Comparison of ENCODE assay signal across 10 cellular contexts in the genomic region with DNA sequence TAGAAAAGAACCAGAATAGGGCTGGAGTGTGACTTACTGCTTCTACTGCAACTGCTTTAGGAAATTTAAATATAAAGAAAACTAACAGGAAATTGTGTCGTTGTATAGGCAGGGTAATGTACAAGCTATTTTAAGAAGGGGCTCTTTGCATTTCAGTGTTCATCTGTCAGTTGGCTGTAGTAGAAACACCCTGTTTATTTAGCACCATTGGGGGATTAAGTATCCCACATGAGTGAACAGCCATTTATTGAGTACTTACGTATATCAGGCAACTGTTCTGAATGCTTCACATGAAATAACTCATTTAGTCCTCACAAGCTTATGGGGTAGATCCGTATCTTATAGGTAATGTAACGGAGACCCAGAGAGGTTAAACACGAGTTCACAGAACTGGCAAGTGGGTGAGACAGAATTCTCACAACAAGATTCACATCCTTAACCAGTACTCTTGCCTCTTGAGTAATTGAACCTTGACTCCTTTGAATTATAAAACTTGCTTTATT. TPM values are rescaled to one million over a fixed set of nuclear protein-coding genes. Genes with fewer than 3 reads are reported as not detected.
DNase-seq lines count a peak whose midpoint lies in the region; ATAC-seq lines count a peak whose summit lies in the region.
"Had no signal": no experiment of that assay in that cellular context is flagged by ENCODE, and none has a peak within 500 bp of the region (broad histone marks: within the 10 kb centered on the region; RNA-seq: fewer than 3 reads in every experiment).

No MANE protein-coding gene starts in this region.

- DNase-seq in immature natural killer cell (peak; percentile 53 to 65 (median 59)), SKM-1 treated with dmso at 0.1 percent for 144 hours (lab: John Stamatoyannopoulos, UW; ENCODE audit: unreplicated experiment) (no peak), medulla oblongata (ENCODE audit: extremely low spot score) (no peak), SK-N-DZ (ENCODE audit: low spot score) (no peak), NCI-H1436 treated with DMSO at 0.1 percent for 48 hours (lab: John Stamatoyannopoulos, UW) (no peak)
- DNase-seq: anterior cingulate cortex, RPMI8226 had no signal

- peaks cover 85 to 92% of the 10 kb centered on the region in 2 donors for H3K4me1 Mint-ChIP-seq in immature natural killer cell

- peak overlapping the region; percentile 92 to 99 (median 95) for H3K27ac Mint-ChIP-seq in immature natural killer cell

- peaks cover 4 to 8% (median 5%) of the 10 kb centered on the region in 3 donors for H3K27me3 Mint-ChIP-seq in immature natural killer cell (ENCODE audit: low read depth in 3 of 3)

- peak overlapping the region; percentile 68 to 87 (median 76) for H3K4me3 Mint-ChIP-seq in immature natural killer cell

- no peaks in the 10 kb centered on the region for H3K9me3 Mint-ChIP-seq in immature natural killer cell

- no peaks in the 10 kb centered on the region for H3K36me3 Mint-ChIP-seq in immature natural killer cell

- ATAC-seq in GM18502 (IDR thresholded peaks at IDR 0.05; ENCODE audit: poor library complexity, unreplicated experiment) (peak; percentile 64), GM21390 (IDR thresholded peaks at IDR 0.05; ENCODE audit: unreplicated experiment) (peak; percentile 47), HG03442 (IDR thresholded peaks at IDR 0.05; ENCODE audit: unreplicated experiment) (peak; percentile 46)

RNA-seq across cellular contexts. Expression of a gene that starts 23.9 kb away (rescaled TPM):
- 10 to 100 TPM; 19.1 to 38.1 (median 24.6) TPM for polyA plus RNA-seq in immature natural killer cell
- polyA plus RNA-seq in SK-N-DZ (2014; cell fraction: cytosol; rRNA removed) = 9.9 and 10.7 TPM in 2 replicates
- polyA plus RNA-seq in SK-N-DZ (2014; cell fraction: nucleus; rRNA removed) = 23.8 and 27.4 TPM in 2 replicates

Comparison
In these comparisons a context has a peak if more than half of its experiments do, and no peak if none do; other contexts are left out.
1. DNase-seq: peak in immature natural killer cell (3 of 3); none in SKM-1 treated with dmso at 0.1 percent for 144 hours (single experiment), medulla oblongata (single experiment), SK-N-DZ (single experiment) and NCI-H1436 treated with DMSO at 0.1 percent for 48 hours (single experiment).
2. Peak in every context shown above with its lines, with median percentiles within 50 percentile points of each other: ATAC-seq.